In genomic region chrX:141180851-141181250, GRCh38 we compare ENCODE assay signal across 26 cellular contexts.
"Had no signal": no experiment of that assay in that cellular context is flagged by ENCODE, and none has a peak within 500 bp of the region (broad histone marks: within the 10 kb centered on the region; RNA-seq: fewer than 3 reads in every experiment).

No MANE protein-coding gene starts in this region.

- H3K27me3 ChIP-seq: esophagus muscularis mucosa, foreskin keratinocyte, gastroesophageal sphincter, heart left ventricle, hepatocyte, right atrium auricular region, tibial artery, upper lobe of left lung, uterus had no signal

- H3K4me2 ChIP-seq: hepatocyte, smooth muscle cell had no signal

- H3K27ac ChIP-seq: coronary artery, esophagus muscularis mucosa, foreskin keratinocyte, gastroesophageal sphincter, heart left ventricle, hepatocyte, prostate gland, right atrium auricular region, stomach, tibial artery, upper lobe of left lung, uterus had no signal

- H3K4me1 ChIP-seq: foreskin keratinocyte, heart left ventricle, prostate gland, right atrium auricular region, upper lobe of left lung, uterus had no signal

- H3K36me3 ChIP-seq: esophagus muscularis mucosa, gastroesophageal sphincter, heart left ventricle, prostate gland, right atrium auricular region, stomach, tibial artery, upper lobe of left lung, uterus had no signal

- H3K9me3 ChIP-seq: esophagus muscularis mucosa, gastroesophageal sphincter, heart left ventricle, prostate gland, right atrium auricular region, stomach, tibial artery, upper lobe of left lung, uterus had no signal

- H3K4me3 ChIP-seq: coronary artery, esophagus muscularis mucosa, gastroesophageal sphincter, heart left ventricle, hepatocyte, prostate gland, right atrium auricular region, smooth muscle cell, stomach, tibial artery, upper lobe of left lung, uterus had no signal

- DNase-seq: dermis blood vessel endothelial cell; effector memory CD4-positive, alpha-beta T cell; heart left ventricle; kidney; naive thymus-derived CD8-positive, alpha-beta T cell; nephron progenitor cell; nucleus accumbens; stimulated activated CD4-positive, alpha-beta T cell treated with anti-CD3 and anti-CD28 coated beads, Interleukin-12 subunit alpha, Interleukin-12 subunit beta, amount 100 ng/mL, for 4 hours; stimulated activated CD4-positive, alpha-beta T cell treated with anti-CD3 and anti-CD28 coated beads, Interleukin-1b, Interleukin-23, amount 100 ng/mL, for 48 hours; stimulated activated CD4-positive, alpha-beta T cell treated with anti-CD3 and anti-CD28 coated beads, Interleukin-4, amount 100 ng/mL, for 1 hour; stimulated activated CD8-positive, alpha-beta memory T cell treated with anti-CD3 and anti-CD28 coated beads, Interleukin-4, amount 100 ng/mL, for 48 hours; stimulated activated naive CD4-positive, alpha-beta T cell treated with Interleukin-2 at 50 U/mL for 16 hours; stomach; tibial artery; upper lobe of left lung; uterus had no signal

- FAIRE-seq: kidney had no signal

- H2AFZ ChIP-seq: hepatocyte had no signal

- ATAC-seq: foreskin keratinocyte; gastroesophageal sphincter; heart left ventricle; left lobe of liver; naive thymus-derived CD8-positive, alpha-beta T cell; sciatic nerve had no signal
